In the genomic region with DNA sequence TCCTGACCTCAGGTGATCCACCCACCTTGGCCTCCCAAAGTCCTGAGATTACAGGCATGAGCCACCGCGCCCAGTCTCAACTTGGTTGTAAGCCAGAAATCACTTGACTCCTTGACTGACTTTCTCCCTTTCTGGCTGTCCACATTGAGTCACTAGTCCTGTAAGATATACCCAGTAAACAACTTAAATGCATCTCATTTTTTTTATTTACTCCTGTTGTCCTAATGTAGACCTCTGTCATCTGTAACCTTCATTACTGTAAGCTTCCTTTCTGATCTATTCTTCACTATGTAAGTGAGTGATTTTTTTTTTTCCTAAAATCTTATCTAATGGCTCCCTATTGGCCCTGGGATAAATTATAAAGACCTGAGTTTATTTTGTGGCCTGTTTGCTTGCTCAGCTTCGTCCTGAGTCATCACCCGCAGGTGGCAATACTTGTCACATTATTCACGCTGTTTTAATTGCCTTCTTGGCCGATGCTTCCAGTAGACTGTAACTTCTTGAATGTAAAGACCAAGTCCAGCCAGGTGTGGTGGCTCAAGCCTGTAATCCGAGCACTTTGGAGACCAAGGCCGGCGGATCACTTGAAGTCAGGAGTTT, we compare ENCODE assay signal across 10 cellular contexts. TPM values are rescaled to one million over a fixed set of nuclear protein-coding genes. Genes with fewer than 3 reads are reported as not detected.
DNase-seq lines count a peak whose midpoint lies in the region; ATAC-seq and TF ChIP-seq lines count a peak whose summit lies in the region.
"Had no signal": no experiment of that assay in that cellular context is flagged by ENCODE, and none has a peak within 500 bp of the region (broad histone marks: within the 10 kb centered on the region; RNA-seq: fewer than 3 reads in every experiment).

No MANE protein-coding gene starts in this region.

- H3K27me3 ChIP-seq in HUES48 (ENCODE audit: control insufficient read depth, insufficient read depth, low read length) = no peaks in the 10 kb centered on the region
- H3K27me3 ChIP-seq in mucosa of rectum (ENCODE audit: control insufficient read depth in 2 of 2, insufficient read depth in 2 of 2, low read length in 2 of 2) = no peaks in the 10 kb centered on the region
- H3K27me3 ChIP-seq: dorsolateral prefrontal cortex had no signal

- H3K9ac ChIP-seq in HUES48 (ENCODE audit: low read depth, low read length) (no peak overlapping the region), mucosa of rectum (ENCODE audit: low read depth in 1 of 2, low read length in 2 of 2) (no peak overlapping the region)

- H3K9me3 ChIP-seq in HUES48 (ENCODE audit: control insufficient read depth, insufficient read depth, low read length) (no peaks in the 10 kb centered on the region), mucosa of rectum (ENCODE audit: control insufficient read depth in 2 of 2, low read length in 2 of 2) (no peaks in the 10 kb centered on the region)

- in situ Hi-C loops in Caki2 (cut with HindIII; ENCODE audit: low pct_unique_long_range_greater_than_20kb, low sequenced_read_pairs) (no loop called here), astrocyte of the spinal cord (cut with HindIII; ENCODE audit: low sequenced_read_pairs) (no loop called here)

- no peak for TF ChIP-seq CTCF in astrocyte of the spinal cord (IDR thresholded peaks at IDR 0.05; ENCODE audit: low read depth, low read length)

- H3K4me1 ChIP-seq in HUES48 (ENCODE audit: control insufficient read depth, insufficient read depth, low read length) (peaks cover 28% of the 10 kb centered on the region), mucosa of rectum (ENCODE audit: control insufficient read depth in 2 of 2, insufficient read depth in 2 of 2, low read length in 2 of 2) (peaks cover 16 to 19% of the 10 kb centered on the region in 2 donors)

- ATAC-seq in HG02642 (IDR thresholded peaks at IDR 0.05; ENCODE audit: poor library complexity, unreplicated experiment) = no peak

- peaks cover 28% of the 10 kb centered on the region for H3K36me3 ChIP-seq in HUES48 (ENCODE audit: control insufficient read depth, insufficient read depth, low read length)
- peaks cover 0 to 9% of the 10 kb centered on the region in 2 donors for H3K36me3 ChIP-seq in mucosa of rectum (ENCODE audit: control insufficient read depth in 2 of 2, insufficient read depth in 2 of 2, low read length in 2 of 2)

- H3K27ac ChIP-seq in HUES48 (ENCODE audit: low read depth, low read length) (peak overlapping the region; percentile 50), mucosa of rectum (ENCODE audit: low read depth in 2 of 2, low read length in 2 of 2) (peak overlapping the region; percentile 38 to 47)

- DNase-seq in Caki2 (ENCODE audit: low read depth) (peak; percentile 79), astrocyte of the spinal cord (ENCODE audit: low read depth, low spot score) (peak; percentile 86), SKM-1 (lab: John Stamatoyannopoulos, UW; ENCODE audit: unreplicated experiment) (no peak), foreskin melanocyte (no peak)
- no peak for DNase-seq in stimulated activated naive CD4-positive, alpha-beta T cell (lab: John Stamatoyannopoulos, UW)
- DNase-seq: activated B cell treated with CpG ODN at 0.5 μM for 24 hours, dorsolateral prefrontal cortex had no signal

- H3K4me3 ChIP-seq in HUES48 (ENCODE audit: low read depth, low read length) (no peak overlapping the region), astrocyte of the spinal cord (ENCODE audit: low read depth, low read length) (no peak overlapping the region), mucosa of rectum (ENCODE audit: low read length in 2 of 2) (no peak overlapping the region)
- H3K4me3 ChIP-seq: dorsolateral prefrontal cortex had no signal

RNA-seq across cellular contexts. Expression of a gene that starts 41.0 kb away (rescaled TPM):
- 92.6 and 96.8 TPM in 2 replicates for total RNA-seq in Caki2 (2014; rRNA removed; shearing (Covaris generic); ENCODE audit: low replicate concordance)

Comparison
In these comparisons a context has a peak if more than half of its experiments do, and no peak if none do; other contexts are left out.
1. DNase-seq: peak in Caki2 (single experiment) and astrocyte of the spinal cord (single experiment); none in stimulated activated naive CD4-positive, alpha-beta T cell (0 of 6), SKM-1 (single experiment) and foreskin melanocyte (single experiment).